1 cellular context compared by ENCODE assay signal in the genomic region with DNA sequence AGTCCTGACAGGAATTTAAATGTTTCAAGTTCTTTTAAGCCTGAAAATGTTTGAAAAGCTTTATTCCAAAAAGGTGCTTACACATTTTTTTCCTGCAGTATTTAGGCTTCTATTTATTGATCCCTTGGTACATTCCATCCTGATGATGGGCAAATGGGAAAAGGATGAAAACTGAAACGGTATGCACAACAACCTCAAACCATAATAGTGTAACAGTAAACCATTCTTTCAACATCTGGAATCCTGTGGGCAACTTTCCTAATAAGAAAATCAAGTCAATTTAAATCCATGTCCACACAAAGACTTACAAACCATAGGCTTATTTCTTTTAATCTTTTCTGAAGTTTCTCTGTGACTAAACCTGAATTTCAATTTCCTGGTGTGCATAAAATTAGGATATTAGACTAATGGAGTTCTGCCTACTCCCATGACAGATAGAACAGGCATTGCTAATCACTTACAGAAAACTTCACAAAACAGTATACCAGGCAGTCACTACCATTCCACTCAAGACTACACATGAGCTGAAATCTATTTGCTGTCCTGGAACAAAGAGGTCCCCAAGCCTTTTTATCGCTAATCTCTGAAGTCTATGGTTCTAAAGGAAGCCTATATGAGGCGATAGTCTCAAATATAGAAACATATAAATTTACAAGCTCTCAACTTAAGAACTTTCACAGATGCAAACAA.
TF ChIP-seq lines count a peak whose summit lies in the region.

No MANE protein-coding gene starts in this region.

TF ChIP-seq in K562, 482 proteins besides CTCF, POLR2A, EP300 and RAD21 (continued from another document):
- TF ChIP-seq, protein P1, sequence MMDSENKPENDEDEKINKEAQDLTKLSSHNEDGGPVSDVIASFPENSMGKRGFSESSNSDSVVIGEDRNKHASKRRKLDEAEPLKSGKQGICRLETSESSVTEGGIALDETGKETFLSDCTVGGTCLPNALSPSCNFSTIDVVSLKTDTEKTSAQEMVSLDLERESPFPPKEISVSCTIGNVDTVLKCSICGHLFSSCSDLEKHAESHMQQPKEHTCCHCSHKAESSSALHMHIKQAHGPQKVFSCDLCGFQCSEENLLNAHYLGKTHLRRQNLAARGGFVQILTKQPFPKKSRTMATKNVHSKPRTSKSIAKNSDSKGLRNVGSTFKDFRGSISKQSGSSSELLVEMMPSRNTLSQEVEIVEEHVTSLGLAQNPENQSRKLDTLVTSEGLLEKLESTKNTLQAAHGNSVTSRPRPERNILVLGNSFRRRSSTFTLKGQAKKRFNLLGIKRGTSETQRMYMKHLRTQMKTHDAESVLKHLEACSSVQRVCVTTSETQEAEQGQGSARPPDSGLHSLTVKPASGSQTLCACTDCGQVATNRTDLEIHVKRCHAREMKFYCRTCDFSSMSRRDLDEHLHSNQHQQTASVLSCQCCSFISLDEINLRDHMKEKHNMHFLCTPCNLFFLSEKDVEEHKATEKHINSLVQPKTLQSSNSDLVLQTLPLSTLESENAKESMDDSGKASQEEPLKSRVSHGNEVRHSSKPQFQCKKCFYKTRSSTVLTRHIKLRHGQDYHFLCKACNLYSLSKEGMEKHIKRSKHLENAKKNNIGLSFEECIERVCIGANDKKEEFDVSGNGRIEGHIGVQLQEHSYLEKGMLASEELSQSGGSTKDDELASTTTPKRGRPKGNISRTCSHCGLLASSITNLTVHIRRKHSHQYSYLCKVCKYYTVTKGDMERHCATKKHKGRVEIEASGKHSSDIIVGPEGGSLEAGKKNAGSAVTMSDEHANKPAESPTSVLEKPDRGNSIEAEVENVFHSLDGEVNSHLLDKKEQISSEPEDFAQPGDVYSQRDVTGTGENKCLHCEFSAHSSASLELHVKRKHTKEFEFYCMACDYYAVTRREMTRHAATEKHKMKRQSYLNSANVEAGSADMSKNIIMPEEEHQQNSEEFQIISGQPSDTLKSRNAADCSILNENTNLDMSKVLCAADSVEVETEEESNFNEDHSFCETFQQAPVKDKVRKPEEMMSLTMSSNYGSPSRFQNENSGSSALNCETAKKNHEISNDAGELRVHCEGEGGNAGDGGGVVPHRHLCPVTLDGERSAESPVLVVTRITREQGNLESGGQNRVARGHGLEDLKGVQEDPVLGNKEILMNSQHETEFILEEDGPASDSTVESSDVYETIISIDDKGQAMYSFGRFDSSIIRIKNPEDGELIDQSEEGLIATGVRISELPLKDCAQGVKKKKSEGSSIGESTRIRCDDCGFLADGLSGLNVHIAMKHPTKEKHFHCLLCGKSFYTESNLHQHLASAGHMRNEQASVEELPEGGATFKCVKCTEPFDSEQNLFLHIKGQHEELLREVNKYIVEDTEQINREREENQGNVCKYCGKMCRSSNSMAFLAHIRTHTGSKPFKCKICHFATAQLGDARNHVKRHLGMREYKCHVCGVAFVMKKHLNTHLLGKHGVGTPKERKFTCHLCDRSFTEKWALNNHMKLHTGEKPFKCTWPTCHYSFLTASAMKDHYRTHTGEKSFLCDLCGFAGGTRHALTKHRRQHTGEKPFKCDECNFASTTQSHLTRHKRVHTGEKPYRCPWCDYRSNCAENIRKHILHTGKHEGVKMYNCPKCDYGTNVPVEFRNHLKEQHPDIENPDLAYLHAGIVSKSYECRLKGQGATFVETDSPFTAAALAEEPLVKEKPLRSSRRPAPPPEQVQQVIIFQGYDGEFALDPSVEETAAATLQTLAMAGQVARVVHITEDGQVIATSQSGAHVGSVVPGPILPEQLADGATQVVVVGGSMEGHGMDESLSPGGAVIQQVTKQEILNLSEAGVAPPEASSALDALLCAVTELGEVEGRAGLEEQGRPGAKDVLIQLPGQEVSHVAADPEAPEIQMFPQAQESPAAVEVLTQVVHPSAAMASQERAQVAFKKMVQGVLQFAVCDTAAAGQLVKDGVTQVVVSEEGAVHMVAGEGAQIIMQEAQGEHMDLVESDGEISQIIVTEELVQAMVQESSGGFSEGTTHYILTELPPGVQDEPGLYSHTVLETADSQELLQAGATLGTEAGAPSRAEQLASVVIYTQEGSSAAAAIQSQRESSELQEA (IDR thresholded peaks at IDR 0.05; ENCODE audit: low read depth): no peak
- TF ChIP-seq, protein P2, sequence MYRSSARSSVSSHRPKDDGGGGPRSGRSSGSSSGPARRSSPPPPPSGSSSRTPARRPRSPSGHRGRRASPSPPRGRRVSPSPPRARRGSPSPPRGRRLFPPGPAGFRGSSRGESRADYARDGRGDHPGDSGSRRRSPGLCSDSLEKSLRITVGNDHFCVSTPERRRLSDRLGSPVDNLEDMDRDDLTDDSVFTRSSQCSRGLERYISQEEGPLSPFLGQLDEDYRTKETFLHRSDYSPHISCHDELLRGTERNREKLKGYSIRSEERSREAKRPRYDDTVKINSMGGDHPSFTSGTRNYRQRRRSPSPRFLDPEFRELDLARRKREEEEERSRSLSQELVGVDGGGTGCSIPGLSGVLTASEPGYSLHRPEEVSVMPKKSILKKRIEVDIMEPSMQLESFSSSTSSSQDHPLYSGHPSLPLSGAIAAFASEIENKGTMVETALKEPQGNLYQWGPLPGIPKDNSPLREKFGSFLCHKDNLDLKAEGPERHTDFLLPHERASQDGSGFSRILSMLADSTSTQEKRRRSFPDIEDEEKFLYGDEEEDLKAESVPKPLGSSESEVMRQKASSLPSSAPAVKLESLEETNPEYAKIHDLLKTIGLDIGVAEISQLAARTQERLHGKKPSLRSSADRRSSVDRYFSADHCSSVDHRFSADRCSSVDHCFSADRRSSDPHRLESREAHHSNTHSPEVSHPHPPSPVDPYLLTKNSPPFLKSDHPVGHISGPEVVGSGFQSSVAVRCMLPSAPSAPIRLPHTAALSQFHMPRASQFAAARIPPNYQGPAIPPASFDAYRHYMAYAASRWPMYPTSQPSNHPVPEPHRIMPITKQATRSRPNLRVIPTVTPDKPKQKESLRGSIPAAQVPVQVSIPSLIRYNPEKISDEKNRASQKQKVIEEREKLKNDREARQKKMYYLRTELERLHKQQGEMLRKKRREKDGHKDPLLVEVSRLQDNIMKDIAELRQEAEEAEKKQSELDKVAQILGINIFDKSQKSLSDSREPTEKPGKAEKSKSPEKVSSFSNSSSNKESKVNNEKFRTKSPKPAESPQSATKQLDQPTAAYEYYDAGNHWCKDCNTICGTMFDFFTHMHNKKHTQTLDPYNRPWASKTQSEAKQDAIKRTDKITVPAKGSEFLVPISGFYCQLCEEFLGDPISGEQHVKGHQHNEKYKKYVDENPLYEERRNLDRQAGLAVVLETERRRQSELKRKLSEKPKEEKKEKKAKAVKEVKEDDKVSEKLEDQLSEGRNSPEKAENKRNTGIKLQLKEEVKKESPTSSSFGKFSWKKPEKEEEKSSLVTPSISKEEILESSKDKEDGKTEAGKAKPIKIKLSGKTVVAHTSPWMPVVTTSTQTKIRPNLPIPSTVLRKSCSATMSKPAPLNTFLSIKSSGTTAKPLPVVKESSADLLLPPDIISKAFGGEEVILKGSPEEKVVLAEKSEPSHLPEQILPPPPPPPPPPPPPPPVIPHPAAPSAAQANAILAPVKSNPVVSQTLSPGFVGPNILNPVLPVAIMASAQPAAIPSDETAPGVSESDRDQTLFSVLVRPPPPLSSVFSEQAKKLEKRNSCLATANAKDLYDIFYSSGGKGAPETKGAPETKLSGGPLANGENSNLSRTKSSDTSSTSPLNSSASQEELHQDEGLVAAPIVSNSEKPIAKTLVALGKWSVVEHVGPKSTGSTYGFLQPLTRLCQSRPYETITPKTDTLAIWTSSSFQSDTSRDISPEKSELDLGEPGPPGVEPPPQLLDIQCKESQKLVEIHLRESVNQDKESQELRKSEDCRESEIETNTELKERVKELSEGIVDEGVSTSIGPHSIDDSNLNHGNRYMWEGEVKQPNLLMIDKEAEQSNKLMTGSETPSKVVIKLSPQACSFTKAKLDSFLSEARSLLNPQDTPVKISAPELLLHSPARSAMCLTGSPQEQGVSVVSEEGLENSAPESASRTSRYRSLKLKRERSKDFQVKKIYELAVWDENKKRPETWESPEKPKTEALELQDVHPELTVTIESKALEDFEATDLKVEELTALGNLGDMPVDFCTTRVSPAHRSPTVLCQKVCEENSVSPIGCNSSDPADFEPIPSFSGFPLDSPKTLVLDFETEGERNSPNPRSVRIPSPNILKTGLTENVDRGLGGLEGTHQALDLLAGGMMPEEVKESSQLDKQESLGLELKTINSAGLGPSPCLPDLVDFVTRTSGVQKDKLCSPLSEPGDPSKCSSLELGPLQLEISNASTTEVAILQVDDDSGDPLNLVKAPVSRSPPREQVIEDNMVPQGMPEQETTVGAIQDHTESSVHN (IDR thresholded peaks at IDR 0.05; ENCODE audit: borderline replicate concordance in 1 of 2, low read depth in 1 of 2): no peak
- TF ChIP-seq, protein P3, sequence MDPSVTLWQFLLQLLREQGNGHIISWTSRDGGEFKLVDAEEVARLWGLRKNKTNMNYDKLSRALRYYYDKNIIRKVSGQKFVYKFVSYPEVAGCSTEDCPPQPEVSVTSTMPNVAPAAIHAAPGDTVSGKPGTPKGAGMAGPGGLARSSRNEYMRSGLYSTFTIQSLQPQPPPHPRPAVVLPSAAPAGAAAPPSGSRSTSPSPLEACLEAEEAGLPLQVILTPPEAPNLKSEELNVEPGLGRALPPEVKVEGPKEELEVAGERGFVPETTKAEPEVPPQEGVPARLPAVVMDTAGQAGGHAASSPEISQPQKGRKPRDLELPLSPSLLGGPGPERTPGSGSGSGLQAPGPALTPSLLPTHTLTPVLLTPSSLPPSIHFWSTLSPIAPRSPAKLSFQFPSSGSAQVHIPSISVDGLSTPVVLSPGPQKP (CRISPR knock-in tag; IDR thresholded peaks at IDR 0.05): no peak
- TF ChIP-seq ZNF561 (CRISPR knock-in tag; conservative IDR thresholded peaks at IDR 0.05) (no peak), HDAC2 (IDR thresholded peaks at IDR 0.05) (no peak)
- TF ChIP-seq, protein P4, sequence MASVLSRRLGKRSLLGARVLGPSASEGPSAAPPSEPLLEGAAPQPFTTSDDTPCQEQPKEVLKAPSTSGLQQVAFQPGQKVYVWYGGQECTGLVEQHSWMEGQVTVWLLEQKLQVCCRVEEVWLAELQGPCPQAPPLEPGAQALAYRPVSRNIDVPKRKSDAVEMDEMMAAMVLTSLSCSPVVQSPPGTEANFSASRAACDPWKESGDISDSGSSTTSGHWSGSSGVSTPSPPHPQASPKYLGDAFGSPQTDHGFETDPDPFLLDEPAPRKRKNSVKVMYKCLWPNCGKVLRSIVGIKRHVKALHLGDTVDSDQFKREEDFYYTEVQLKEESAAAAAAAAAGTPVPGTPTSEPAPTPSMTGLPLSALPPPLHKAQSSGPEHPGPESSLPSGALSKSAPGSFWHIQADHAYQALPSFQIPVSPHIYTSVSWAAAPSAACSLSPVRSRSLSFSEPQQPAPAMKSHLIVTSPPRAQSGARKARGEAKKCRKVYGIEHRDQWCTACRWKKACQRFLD (CRISPR knock-in tag; IDR thresholded peaks at IDR 0.05): no peak
